Comparison of ENCODE assay signal across 1 cellular context in the genomic region with DNA sequence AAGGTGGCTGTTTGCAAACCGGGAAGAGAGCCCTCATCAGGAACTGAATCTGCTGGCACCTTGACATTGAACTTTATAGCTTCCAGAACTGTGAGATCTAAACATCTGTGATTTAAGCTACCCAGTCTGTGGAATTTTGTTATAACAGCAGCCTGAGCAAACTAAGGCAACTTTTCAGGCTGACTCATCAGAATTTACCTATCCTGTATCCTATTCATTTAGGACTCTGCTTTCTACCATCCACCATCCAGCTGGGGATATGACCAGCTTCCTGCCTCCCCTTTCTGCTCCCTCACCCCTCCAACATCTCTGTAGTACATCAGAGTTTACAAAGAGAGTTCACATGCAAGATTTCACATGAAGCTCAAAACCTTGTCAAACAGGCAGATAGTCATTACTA.
TF ChIP-seq lines count a peak whose summit lies in the region.

No MANE protein-coding gene starts in this region.

TF ChIP-seq in K562, 482 proteins besides CTCF, POLR2A, EP300 and RAD21:
- TF ChIP-seq MAFG (tag; conservative IDR thresholded peaks at IDR 0.05) (0 out of 2 replicates have a peak, but pooled peaks have one; percentile 23), ZNF316 (IDR thresholded peaks at IDR 0.05) (peak; percentile 42), CC2D1A (IDR thresholded peaks at IDR 0.05) (no peak)
